ENCODE assay signal across 1 cellular context in genomic region chr12:9798008-9798619, GRCh38.
TF ChIP-seq lines count a peak whose summit lies in the region.

No MANE protein-coding gene starts in this region.

TF ChIP-seq in H1, 55 proteins besides CTCF, POLR2A, EP300 and RAD21 (continued from another document):
- TF ChIP-seq CHD7 (IDR thresholded peaks at IDR 0.05; ENCODE audit: insufficient replicate concordance, low read length) = no peak
- no peak for TF ChIP-seq HDAC6 (IDR thresholded peaks at IDR 0.05; ENCODE audit: low read depth, low read length)
- no peak for TF ChIP-seq BACH1 (IDR thresholded peaks at IDR 0.05; ENCODE audit: low read length)
- no peak for TF ChIP-seq SIRT6 (IDR thresholded peaks at IDR 0.05; ENCODE audit: low read length)
- TF ChIP-seq SP1 (IDR thresholded peaks at IDR 0.05; ENCODE audit: low read depth, low read length) = peak; percentile 66; the same call in 1 of the 2 replicates
- no peak for TF ChIP-seq SRF (IDR thresholded peaks at IDR 0.05; ENCODE audit: low read depth, low read length)
- TF ChIP-seq MAX (IDR thresholded peaks at IDR 0.05) = 0 out of 2 replicates have a peak, but pooled peaks have one; percentile 10
- TF ChIP-seq ATF3 (IDR thresholded peaks at IDR 0.05; ENCODE audit: insufficient read depth, low read depth, low read length) = 0 out of 2 replicates have a peak, but pooled peaks have one; percentile 45
- TF ChIP-seq ATF2 (IDR thresholded peaks at IDR 0.05; ENCODE audit: low read length) = no peak
- no peak for TF ChIP-seq SUZ12 (IDR thresholded peaks at IDR 0.05; ENCODE audit: low read length)
- TF ChIP-seq CBX8 (IDR thresholded peaks at IDR 0.05; ENCODE audit: borderline replicate concordance, low read depth, low read length) = no peak
- no peak for TF ChIP-seq BRCA1 (IDR thresholded peaks at IDR 0.05; ENCODE audit: low read depth, low read length)
- no peak for TF ChIP-seq SP4 (IDR thresholded peaks at IDR 0.05; ENCODE audit: low read length)
- no peak for TF ChIP-seq CREB1 (IDR thresholded peaks at IDR 0.05)
- no peak for TF ChIP-seq CBX5 (IDR thresholded peaks at IDR 0.05; ENCODE audit: low read depth, low read length)
- TF ChIP-seq YY1 (IDR thresholded peaks at IDR 0.05; ENCODE audit: low read depth, low read length) = peak; percentile 41; the same call in 1 of the 2 replicates
